In the genomic region with DNA sequence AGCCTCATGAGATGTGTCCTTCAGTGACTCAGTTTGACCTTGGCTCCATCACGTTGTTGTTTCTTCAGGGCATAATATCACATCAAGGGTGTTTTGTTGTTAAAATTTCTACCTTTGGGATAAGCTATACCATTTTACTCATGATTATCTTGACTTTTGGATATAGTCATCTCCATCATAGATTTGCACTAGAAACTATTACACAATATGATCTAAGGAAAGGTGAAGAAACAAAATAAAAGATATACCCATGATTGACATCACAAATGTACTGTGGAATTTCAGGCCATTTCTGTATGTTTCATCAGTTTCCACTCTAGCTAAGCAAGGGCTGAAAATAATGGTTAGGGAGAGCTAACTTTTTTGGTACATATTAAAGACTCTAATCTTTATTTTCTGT, we compare ENCODE assay signal across 2 cellular contexts.
A peak's percentile ranks its signal among the peaks of the same experiment; 100 is the strongest.
TF ChIP-seq lines count a peak whose summit lies in the region.

No MANE protein-coding gene starts in this region.

TF ChIP-seq in HepG2, 621 proteins besides CTCF, POLR2A, EP300 and RAD21:
- TF ChIP-seq FOXJ3 (CRISPR knock-in tag; IDR thresholded peaks at IDR 0.05; ENCODE audit: borderline replicate concordance) (no peak), ZNF430 (CRISPR knock-in tag; IDR thresholded peaks at IDR 0.05) (no peak), DNMT1 (CRISPR knock-in tag; IDR thresholded peaks at IDR 0.05) (no peak), ARNT2 (CRISPR knock-in tag; IDR thresholded peaks at IDR 0.05; ENCODE audit: low read depth) (no peak), CEBPB (IDR thresholded peaks at IDR 0.05; ENCODE audit: borderline replicate concordance, low read depth, low read length) (peak; percentile 34; the same call in 1 of the 2 replicates), GLI4 (CRISPR knock-in tag; IDR thresholded peaks at IDR 0.05; ENCODE audit: borderline replicate concordance) (no peak)
TF ChIP-seq in HepG2: peak in this region for 1.

TF ChIP-seq in K562, 482 proteins besides CTCF, POLR2A, EP300 and RAD21:
- TF ChIP-seq CEBPG (CRISPR knock-in tag; IDR thresholded peaks at IDR 0.05) (no peak), CEBPG (tag; conservative IDR thresholded peaks at IDR 0.05 in 1 of 2, IDR thresholded peaks at IDR 0.05 in 1 of 2) (peak; percentile 55 to 62; a peak in 3 of 4 replicates), ZNF696 (CRISPR knock-in tag; conservative IDR thresholded peaks at IDR 0.05) (no peak), CEBPB (tag; IDR thresholded peaks at IDR 0.05) (peak; percentile 43; the same call in 1 of the 2 replicates)
